ENCODE assay signal across 21 cellular contexts in the genomic region with DNA sequence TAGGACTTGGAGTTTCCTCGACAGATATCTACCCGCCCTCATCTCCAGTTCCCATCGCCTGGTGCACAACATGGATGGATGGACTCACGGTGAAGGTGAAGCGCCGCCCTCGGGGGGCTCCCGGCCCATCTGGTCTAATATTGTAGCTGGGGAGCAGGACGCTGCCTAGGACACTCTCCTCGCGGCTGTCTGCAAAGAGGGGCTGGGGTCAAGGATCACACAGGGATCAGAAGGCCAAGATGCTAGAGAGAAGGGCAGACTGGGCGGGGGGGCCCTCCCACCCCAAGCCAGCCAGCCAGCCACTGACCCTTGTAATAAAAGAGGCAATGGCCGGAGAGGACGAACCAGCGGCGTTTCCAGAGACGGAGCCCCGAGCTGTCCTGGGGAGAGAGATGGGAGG. TPM values are rescaled to one million over a fixed set of nuclear protein-coding genes. Genes with fewer than 3 reads are reported as not detected.
A peak's percentile ranks its signal among the peaks of the same experiment; 100 is the strongest.
DNase-seq lines count a peak whose midpoint lies in the region; ATAC-seq, FAIRE-seq and TF ChIP-seq lines count a peak whose summit lies in the region.
"Had no signal": no experiment of that assay in that cellular context is flagged by ENCODE, and none has a peak within 500 bp of the region (broad histone marks: within the 10 kb centered on the region; RNA-seq: fewer than 3 reads in every experiment).

No MANE protein-coding gene starts in this region.

- H3K9me3 Mint-ChIP-seq in astrocyte (ENCODE audit: unreplicated experiment) = no peaks in the 10 kb centered on the region
- H3K9me3 Mint-ChIP-seq in neural crest cell = no peaks in the 10 kb centered on the region
- H3K9me3 Mint-ChIP-seq: CD4-positive, alpha-beta memory T cell; GM23338; HFFc6 had no signal

- no peak overlapping the region for H3K23ac ChIP-seq in IMR-90 (ENCODE audit: low read depth, low read length)

- dilution Hi-C loops in IMR-90 (cut with HindIII; ENCODE audit: low sequenced_read_pairs, unreplicated experiment) = no loop called here

- H3K4ac ChIP-seq in IMR-90 (ENCODE audit: low read depth, low read length) = no peak overlapping the region

- BruUV-seq in IMR-90 (replicated peaks; lab: Mats Ljungman, UMichigan) = no TSS peak

- no peak overlapping the region for H2BK20ac ChIP-seq in IMR-90 (ENCODE audit: low read depth, low read length)

- H2BK15ac ChIP-seq in IMR-90 (ENCODE audit: low read depth, low read length) = no peak overlapping the region

- no peak overlapping the region for H2BK120ac ChIP-seq in IMR-90 (ENCODE audit: low read depth, low read length)

- H3K4me3 Mint-ChIP-seq in astrocyte (ENCODE audit: unreplicated experiment) (peak overlapping the region; percentile 57), neural crest cell (peak overlapping the region; percentile 70)
- H3K4me3 Mint-ChIP-seq: GM23338, HFFc6 had no signal

- ATAC-seq in IMR-90 (ENCODE audit: low read depth) = no peak
- ATAC-seq: GM23338, HCT116 had no signal

- no peaks in the 10 kb centered on the region for H4K20me1 ChIP-seq in IMR-90 (ENCODE audit: insufficient read depth, low read length)
- no peaks in the 10 kb centered on the region for H4K20me1 ChIP-seq in astrocyte (ENCODE audit: insufficient read depth, low read length)
- H4K20me1 ChIP-seq: BLaER1 had no signal

- no peak overlapping the region for H2AK5ac ChIP-seq in IMR-90 (ENCODE audit: low read depth, low read length)

- TF ChIP-seq CTCF in IMR-90 (conservative IDR thresholded peaks at IDR 0.05; ENCODE audit: low read depth, low read length) (no peak), astrocyte (IDR thresholded peaks at IDR 0.05; ENCODE audit: insufficient read depth, low read depth, low read length) (no peak), neural crest cell (conservative IDR thresholded peaks at IDR 0.05) (no peak), tibial nerve (IDR thresholded peaks at IDR 0.05) (no peak)

- H3K4me3 ChIP-seq in IMR-90 (ENCODE audit: insufficient read depth, low read depth, low read length) (no peak overlapping the region), astrocyte (ENCODE audit: insufficient read depth, low read depth, low read length) (no peak overlapping the region), tibial nerve (no peak overlapping the region)
- H3K4me3 ChIP-seq: BLaER1, GM23338 had no signal

- H3K4me1 Mint-ChIP-seq in astrocyte (ENCODE audit: low read depth, unreplicated experiment) (peaks cover 3% of the 10 kb centered on the region), neural crest cell (peaks cover 44% of the 10 kb centered on the region)

- H3K79me1 ChIP-seq in IMR-90 (ENCODE audit: low read depth in 1 of 2, low read length in 2 of 2) = peaks cover 4 to 21% of the 10 kb centered on the region in 2 experiments

- H3K79me2 ChIP-seq in astrocyte (ENCODE audit: insufficient read depth, low read length) = peaks cover under 1% of the 10 kb centered on the region

- H3K4me1 ChIP-seq in IMR-90 (ENCODE audit: control insufficient read depth, insufficient read depth, low read length) (no peaks in the 10 kb centered on the region), astrocyte (ENCODE audit: insufficient read depth, low read length) (no peaks in the 10 kb centered on the region), tibial nerve (peaks cover 0 to 70% (median 7%) of the 10 kb centered on the region in 4 donors)

- no peak overlapping the region for H4K5ac ChIP-seq in IMR-90 (ENCODE audit: low read depth, low read length)

- FAIRE-seq in astrocyte (lab: Jason Lieb, UNC) = no peak
- FAIRE-seq: H54 had no signal

- in situ Hi-C loops in IMR-90 (cut with MboI; ENCODE audit: low sequenced_read_pairs) = no loop called here

- CTCF ChIA-PET in IMR-90 (lab: Yijun Ruan, JAX) = interaction anchor here (1.5 kb wide), 1 partner anchor 110 kb away, joined by 4 read pairs; no protein-coding TSS in a partner anchor

- TF ChIP-seq POLR2A in IMR-90 (IDR thresholded peaks at IDR 0.05; ENCODE audit: low read depth, low read length) (no peak), tibial nerve (IDR thresholded peaks at IDR 0.05) (no peak)

- H3K27ac Mint-ChIP-seq in astrocyte (ENCODE audit: unreplicated experiment) (no peak overlapping the region), neural crest cell (ENCODE audit: unreplicated experiment) (peak overlapping the region; percentile 78)
- H3K27ac Mint-ChIP-seq: GM23338, HFFc6 had no signal

- H3K36me3 ChIP-seq in IMR-90 (ENCODE audit: control insufficient read depth, insufficient read depth, low read length) (peaks cover 40% of the 10 kb centered on the region), astrocyte (ENCODE audit: insufficient read depth, low read length) (no peaks in the 10 kb centered on the region), tibial nerve (peaks cover 0 to 74% (median 0%) of the 10 kb centered on the region in 3 donors)
- H3K36me3 ChIP-seq: BLaER1 had no signal

- H2BK5ac ChIP-seq in IMR-90 (ENCODE audit: low read depth, low read length, poor library complexity, severe bottlenecking) = no peak overlapping the region

- H3K36me3 Mint-ChIP-seq in astrocyte (ENCODE audit: low read depth, unreplicated experiment) = peaks cover 38% of the 10 kb centered on the region
- peaks cover 15% of the 10 kb centered on the region for H3K36me3 Mint-ChIP-seq in neural crest cell (ENCODE audit: low read depth)
- H3K36me3 Mint-ChIP-seq: CD14-positive monocyte; CD4-positive, alpha-beta memory T cell had no signal

- no peak overlapping the region for H4K91ac ChIP-seq in IMR-90 (ENCODE audit: insufficient read depth, low read depth, low read length)

- no peak for TF ChIP-seq RAD21 in IMR-90 (IDR thresholded peaks at IDR 0.05; ENCODE audit: low read length)

- DNase-seq in IMR-90 (no peak), astrocyte (ENCODE audit: low read depth) (no peak), neural crest cell (ENCODE audit: low read depth, low spot score) (no peak), tibial nerve (ENCODE audit: low spot score in 2 of 2) (no peak), globus pallidus (ENCODE audit: low spot score) (no peak), cerebellar cortex (ENCODE audit: low spot score) (no peak), pons (ENCODE audit: low spot score) (no peak)
- DNase-seq: 8988T; Calu3; CD4-positive, alpha-beta memory T cell; DMS79 treated with DMSO at 0.1 percent for 48 hours; GF-D8; HFFc6 had no signal

- H3K9me1 ChIP-seq in IMR-90 (ENCODE audit: insufficient read depth, low read length) = 0 out of 2 replicates have a peak, but pooled peaks cover 5% of the 10 kb centered on the region

- no peak overlapping the region for H4K8ac ChIP-seq in IMR-90 (ENCODE audit: low read depth in 2 of 2, low read length in 2 of 2)

- POLR2A ChIA-PET in IMR-90 (lab: Charles Lee; ENCODE audit: unreplicated experiment) = no interaction called here

- H3K27ac ChIP-seq in IMR-90 (ENCODE audit: insufficient read depth, low read length) (no peak overlapping the region), astrocyte (ENCODE audit: low read depth, low read length) (no peak overlapping the region), tibial nerve (peak overlapping the region in 3 of 4 donors; percentile 45 to 100 (median 79))
- H3K27ac ChIP-seq: BLaER1, HL-60 had no signal

- H3K14ac ChIP-seq in IMR-90 (replicated peaks; ENCODE audit: low read depth, low read length) = no peak overlapping the region

- H3K9me3 ChIP-seq in IMR-90 (ENCODE audit: control insufficient read depth, insufficient read depth, low read length) (no peaks in the 10 kb centered on the region), astrocyte (ENCODE audit: insufficient read depth, low read depth, low read length) (no peaks in the 10 kb centered on the region), tibial nerve (no peaks in the 10 kb centered on the region)
- H3K9me3 ChIP-seq: BLaER1 had no signal

- H3K27me3 ChIP-seq in IMR-90 (ENCODE audit: control insufficient read depth, insufficient read depth, low read length) = no peaks in the 10 kb centered on the region
- H3K27me3 ChIP-seq in astrocyte (ENCODE audit: insufficient read depth, low read length) = no peaks in the 10 kb centered on the region
- H3K27me3 ChIP-seq in tibial nerve = no peaks in the 10 kb centered on the region
- H3K27me3 ChIP-seq: BLaER1 had no signal

- H3K27me3 Mint-ChIP-seq in astrocyte (ENCODE audit: low read depth, unreplicated experiment) (peaks cover 2% of the 10 kb centered on the region), neural crest cell (ENCODE audit: low read depth) (no peaks in the 10 kb centered on the region)

- 73% methylated on average over 5 of the region's 18 CpGs; no CpG with 5 or more reads in 1 of the 2 experiments for WGBS in IMR-90 (ENCODE audit: extremely low coverage in 2 of 2, insufficient read length in 1 of 2), 2 experiments
- 49 to 56% methylated on average over 18 of the region's 18 CpGs for WGBS in tibial nerve, 2 donors

- no peak for TF ChIP-seq EP300 in tibial nerve (IDR thresholded peaks at IDR 0.05)

- H3K4me2 ChIP-seq in IMR-90 (ENCODE audit: low read depth, low read length) (no peak overlapping the region), astrocyte (ENCODE audit: low read length) (no peak overlapping the region)
- H3K4me2 ChIP-seq: BLaER1, GM23338 had no signal

- peak overlapping the region; percentile 55 for H2AK9ac ChIP-seq in IMR-90 (replicated peaks; ENCODE audit: low read depth, low read length, poor library complexity)

- H3K56ac ChIP-seq in IMR-90 (ENCODE audit: extremely low read depth, insufficient read depth, low read length) = no peak overlapping the region

- H2AFZ ChIP-seq in IMR-90 (replicated peaks; ENCODE audit: low read length, poor library complexity) (no peak overlapping the region), astrocyte (ENCODE audit: low read depth, low read length) (no peak overlapping the region)
- H2AFZ ChIP-seq: GM23338 had no signal

- intact Hi-C loops in IMR-90 (cut with micrococcal nuclease) = no loop called here

- H3K9ac ChIP-seq in IMR-90 (ENCODE audit: low read depth, low read length) (no peak overlapping the region), astrocyte (ENCODE audit: low read length) (no peak overlapping the region)
- H3K9ac ChIP-seq: BLaER1 had no signal

- no peak overlapping the region for H3K18ac ChIP-seq in IMR-90 (ENCODE audit: low read depth, low read length)

RNA-seq across cellular contexts. Expression of a gene that starts 7.1 kb away (rescaled TPM):
- total RNA-seq in IMR-90 (2012; rRNA removed) = 4.2 and 4.5 TPM in 2 replicates
- 14.4 and 17.2 TPM in 2 replicates for polyA plus RNA-seq in IMR-90 (2012; rRNA removed)
- polyA plus RNA-seq in IMR-90 (2012; cell fraction: cytosol; rRNA removed) = 17.5 and 22.0 TPM in 2 replicates
- 28.8 and 60.3 TPM in 2 replicates for polyA plus RNA-seq in IMR-90 (2012; cell fraction: nucleus; rRNA removed; ENCODE audit: low replicate concordance)
- 27.5 and 32.8 TPM in 2 replicates for total RNA-seq in astrocyte
- 38.1 and 41.8 TPM in 2 replicates for total RNA-seq in neural crest cell
- total RNA-seq in tibial nerve = 100 to 1,000 TPM; 211 to 444 (median 282) TPM

RNA-seq across cellular contexts. Expression of a gene that starts 10.9 kb away (rescaled TPM):
- total RNA-seq in IMR-90 (2012; rRNA removed) (26.7 and 39.4 TPM in 2 replicates), astrocyte (39.5 and 53.2 TPM in 2 replicates), neural crest cell (27.5 and 27.8 TPM in 2 replicates), tibial nerve (100 to 1,000 TPM in 2 of 4 donors, 10 to 100 TPM in 2; 81.0 to 171 (median 101) TPM)
- polyA plus RNA-seq in IMR-90 (2012; rRNA removed) = 87.7 and 104 TPM in 2 replicates
- 79.7 and 87.7 TPM in 2 replicates for polyA plus RNA-seq in IMR-90 (2012; cell fraction: cytosol; rRNA removed)
- 144 and 158 TPM in 2 replicates for polyA plus RNA-seq in IMR-90 (2012; cell fraction: nucleus; rRNA removed; ENCODE audit: low replicate concordance)

RNA-seq across cellular contexts. Expression of a gene that starts 25.0 kb away (rescaled TPM):
- total RNA-seq in IMR-90 (2012; rRNA removed) (0.54 and 0.56 TPM in 2 replicates), astrocyte (8.2 and 9.7 TPM in 2 replicates), neural crest cell (4.2 and 6.6 TPM in 2 replicates), tibial nerve (10 to 100 TPM; 20.1 to 34.5 (median 26.3) TPM)
- 4.5 and 5.6 TPM in 2 replicates for polyA plus RNA-seq in IMR-90 (2012; rRNA removed)
- 7.9 TPM in 2 replicates for polyA plus RNA-seq in IMR-90 (2012; cell fraction: cytosol; rRNA removed)
- polyA plus RNA-seq in IMR-90 (2012; cell fraction: nucleus; rRNA removed; ENCODE audit: low replicate concordance) = 14.0 and 14.9 TPM in 2 replicates
- total RNA-seq: HT1080 had no signal
- polyA plus RNA-seq: CD14-positive monocyte had no signal

RNA-seq across cellular contexts. Expression of a gene that starts 37.2 kb away (rescaled TPM):
- total RNA-seq in IMR-90 (2012; rRNA removed) (under 0.01 TPM in 1 of 2 replicates, not detected in the other), astrocyte (not detected in 2 replicates), neural crest cell (not detected in 2 replicates), tibial nerve (1 to 10 TPM in 1 of 4 donors, under 1 TPM in 2, not detected in 1; 0.22 to 2.5 (median 0.60) TPM)
- 0.20 and 0.26 TPM in 2 replicates for polyA plus RNA-seq in IMR-90 (2012; rRNA removed)
- polyA plus RNA-seq in IMR-90 (2012; cell fraction: cytosol; rRNA removed) = 0.11 and 0.18 TPM in 2 replicates
- polyA plus RNA-seq in IMR-90 (2012; cell fraction: nucleus; rRNA removed; ENCODE audit: low replicate concordance) = 0.11 and 0.15 TPM in 2 replicates
- total RNA-seq: A673; Calu3; CD4-positive, alpha-beta memory T cell; HT1080 had no signal
- polyA plus RNA-seq: CD14-positive monocyte; CD4-positive, alpha-beta memory T cell had no signal

RNA-seq across cellular contexts. Expression of a gene that starts 38.8 kb away (rescaled TPM):
- total RNA-seq in IMR-90 (2012; rRNA removed) (37.3 and 39.2 TPM in 2 replicates), astrocyte (164 and 189 TPM in 2 replicates), neural crest cell (102 and 108 TPM in 2 replicates), tibial nerve (100 to 1,000 TPM; 220 to 352 (median 287) TPM)
- 253 and 261 TPM in 2 replicates for polyA plus RNA-seq in IMR-90 (2012; rRNA removed)
- polyA plus RNA-seq in IMR-90 (2012; cell fraction: cytosol; rRNA removed) = 236 and 325 TPM in 2 replicates
- polyA plus RNA-seq in IMR-90 (2012; cell fraction: nucleus; rRNA removed; ENCODE audit: low replicate concordance) = 149 and 260 TPM in 2 replicates

Comparison
In these comparisons a context has a peak if more than half of its experiments do, and no peak if none do; other contexts are left out.
1. H3K27ac ChIP-seq: peak in tibial nerve (3 of 4); none in IMR-90 (single experiment) and astrocyte (single experiment).